Comparison of ENCODE assay signal across 10 cellular contexts in the genomic region with DNA sequence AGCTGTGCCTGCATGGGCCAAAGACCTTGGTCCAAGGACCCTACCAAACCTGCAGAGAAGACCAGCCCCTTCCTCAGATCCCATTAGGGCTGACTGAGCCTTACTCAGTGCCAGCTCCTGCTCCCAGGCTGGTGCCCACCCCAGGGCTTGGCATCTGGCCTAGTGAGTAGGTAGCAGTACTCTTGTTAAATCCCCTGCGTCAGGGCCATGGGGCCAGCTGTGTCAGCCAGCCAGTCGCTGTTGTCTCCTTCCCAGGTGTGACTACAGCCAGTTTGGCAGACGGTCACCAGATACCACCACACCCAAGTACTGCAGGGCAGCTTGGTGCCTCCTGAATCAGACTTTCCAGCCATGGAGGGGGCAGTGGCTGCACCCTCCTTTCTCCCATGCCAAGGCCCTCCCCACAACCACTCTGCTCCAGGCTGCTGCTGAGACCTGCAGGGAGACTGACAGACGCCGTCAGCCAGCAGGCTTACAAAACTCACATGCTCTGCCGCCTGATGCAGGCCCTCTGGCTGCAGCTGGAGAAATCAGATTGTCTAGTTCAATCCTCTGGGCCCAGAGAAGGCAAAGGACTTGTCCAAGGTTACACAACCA. TPM values are rescaled to one million over a fixed set of nuclear protein-coding genes. Genes with fewer than 3 reads are reported as not detected.
DNase-seq lines count a peak whose midpoint lies in the region; ATAC-seq and TF ChIP-seq lines count a peak whose summit lies in the region.
"Had no signal": no experiment of that assay in that cellular context is flagged by ENCODE, and none has a peak within 500 bp of the region (broad histone marks: within the 10 kb centered on the region; RNA-seq: fewer than 3 reads in every experiment).

No MANE protein-coding gene starts in this region.

- H3K4me3 ChIP-seq in heart left ventricle (peak overlapping the region in 1 of 12 donors; percentile 60), mucosa of stomach (ENCODE audit: low read length) (peak overlapping the region; percentile 6)

- peak in 4 of 5 donors; percentile 51 to 83 (median 68) for DNase-seq in heart left ventricle
- no peak for DNase-seq in Right ventricle myocardium inferior (ENCODE audit: missing footprints)
- peak; percentile 12 for DNase-seq in epidermal melanocyte (ENCODE audit: insufficient read length, low spot score)
- no peak for DNase-seq in DMS79 treated with DMSO at 0.1 percent for 48 hours (lab: John Stamatoyannopoulos, UW)
- no peak for DNase-seq in NCI-H2081 (lab: John Stamatoyannopoulos, UW)
- DNase-seq: activated naive CD8-positive, alpha-beta T cell treated with anti-CD3 and anti-CD28 coated beads, Interleukin-2, amount 10 ng/mL, durations not matched to agents 7 days and 5 days; nephron progenitor cell had no signal

- intact Hi-C loops in heart left ventricle (cut with DNase I) (no loop called here), Right ventricle myocardium inferior (cut with DNase I) (no loop called here)

- no peaks in the 10 kb centered on the region for H3K9me3 ChIP-seq in heart left ventricle
- no peaks in the 10 kb centered on the region for H3K9me3 ChIP-seq in mucosa of stomach (ENCODE audit: control insufficient read depth, low read length)

- peaks cover 0 to 62% (median 19%) of the 10 kb centered on the region in 12 donors for H3K4me1 ChIP-seq in heart left ventricle
- H3K4me1 ChIP-seq in mucosa of stomach (ENCODE audit: control insufficient read depth, insufficient read depth, low read length) = peaks cover 57% of the 10 kb centered on the region

- no peak for TF ChIP-seq POLR2A in heart left ventricle (IDR thresholded peaks at IDR 0.05)

- 39 to 57% (median 46%) methylated on average over 3 to 6 of the region's 6 CpGs for WGBS in heart left ventricle, 4 donors

- TF ChIP-seq CTCF in heart left ventricle (IDR thresholded peaks at IDR 0.05) = peak in 1 of 12 donors; percentile 14

- no peaks in the 10 kb centered on the region for H3K27me3 ChIP-seq in heart left ventricle
- no peaks in the 10 kb centered on the region for H3K27me3 ChIP-seq in mucosa of stomach (ENCODE audit: control insufficient read depth, insufficient read depth, low read length)

- ATAC-seq in heart left ventricle = peak in 3 of 4 donors; percentile 37 to 46 (median 43)
- no peak for ATAC-seq in Right ventricle myocardium inferior
- ATAC-seq in GM18870 (IDR thresholded peaks at IDR 0.05; ENCODE audit: unreplicated experiment) = no peak
- no peak for ATAC-seq in GM21576 (IDR thresholded peaks at IDR 0.05; ENCODE audit: unreplicated experiment)

- H3K9ac ChIP-seq in mucosa of stomach (ENCODE audit: low read length) = peak overlapping the region; percentile 48

- H3K36me3 ChIP-seq in heart left ventricle (peaks cover 0 to 16% (median 0%) of the 10 kb centered on the region in 9 donors), mucosa of stomach (ENCODE audit: control insufficient read depth, insufficient read depth, low read length) (no peaks in the 10 kb centered on the region)

- peak overlapping the region; percentile 44 to 92 (median 77) for H3K27ac ChIP-seq in heart left ventricle

RNA-seq across cellular contexts. Expression of a gene that starts 3.0 kb away (rescaled TPM):
- total RNA-seq in heart left ventricle (10 to 100 TPM in 8 of 9 donors, 1 to 10 TPM in 1; 9.1 to 78.4 (median 32.6) TPM), Right ventricle myocardium inferior (41.8 TPM)
- 10 to 100 TPM; 19.8 to 62.2 TPM for polyA plus RNA-seq in heart left ventricle
- total RNA-seq: activated naive CD8-positive, alpha-beta T cell treated with anti-CD3 and anti-CD28 coated beads, Interleukin-2, amount 10 ng/mL, durations not matched to agents 7 days and 5 days had no signal

RNA-seq across cellular contexts. Expression of a gene that starts 16.2 kb away (rescaled TPM):
- total RNA-seq in heart left ventricle (10 to 100 TPM; 16.6 to 68.5 (median 21.7) TPM), Right ventricle myocardium inferior (26.9 TPM)
- polyA plus RNA-seq in heart left ventricle = 10 to 100 TPM; 18.4 to 38.9 TPM
- total RNA-seq: activated naive CD8-positive, alpha-beta T cell treated with anti-CD3 and anti-CD28 coated beads, Interleukin-2, amount 10 ng/mL, durations not matched to agents 7 days and 5 days had no signal

RNA-seq across cellular contexts. Expression of a gene that starts 49.4 kb away (rescaled TPM):
- under 1 TPM in 2 of 9 donors, not detected in 7; 0.12 to 0.45 TPM for total RNA-seq in heart left ventricle
- polyA plus RNA-seq in heart left ventricle = under 1 TPM in 1 of 2 donors, not detected in 1; 0.03 TPM
- total RNA-seq in Right ventricle myocardium inferior = 0.68 TPM

Comparison
In these comparisons a context has a peak if more than half of its experiments do, and no peak if none do; other contexts are left out.
1. ATAC-seq: peak in heart left ventricle (3 of 4); none in Right ventricle myocardium inferior (single experiment), GM18870 (single experiment) and GM21576 (single experiment).
2. DNase-seq: peak in heart left ventricle (4 of 5) and epidermal melanocyte (single experiment); none in Right ventricle myocardium inferior (single experiment), DMS79 treated with DMSO at 0.1 percent for 48 hours (single experiment) and NCI-H2081 (0 of 2).